ENCODE assay signal across 14 cellular contexts in genomic region chr5:33049298-33049697, GRCh38.
DNase-seq lines count a peak whose midpoint lies in the region; ATAC-seq and TF ChIP-seq lines count a peak whose summit lies in the region.
"Had no signal": no experiment of that assay in that cellular context is flagged by ENCODE, and none has a peak within 500 bp of the region (broad histone marks: within the 10 kb centered on the region; RNA-seq: fewer than 3 reads in every experiment).

No MANE protein-coding gene starts in this region.

- peak overlapping the region; percentile 90 for H3K4me2 ChIP-seq in PC-3 (ENCODE audit: low read length)
- H3K4me2 ChIP-seq in skeletal muscle satellite cell (ENCODE audit: low read length) = peak overlapping the region; percentile 60

- intact Hi-C loops in PC-3 (cut with micrococcal nuclease) = loop anchor here (10.0 kb wide), 1 partner anchor 266 kb away; no protein-coding TSS in a partner anchor

- no peaks in the 10 kb centered on the region for H3K27me3 ChIP-seq in PC-3 (ENCODE audit: low read length)
- H3K27me3 ChIP-seq in skeletal muscle satellite cell (ENCODE audit: control insufficient read depth, insufficient read depth, low read length) = no peaks in the 10 kb centered on the region
- H3K27me3 ChIP-seq: testis had no signal

- H3K9me2 ChIP-seq in PC-3 (replicated peaks; ENCODE audit: low read length) = no peaks in the 10 kb centered on the region

- H2AFZ ChIP-seq in PC-3 (ENCODE audit: low read length) = peak overlapping the region; percentile 78

- H3K36me3 ChIP-seq in PC-3 (ENCODE audit: low read depth, low read length) = peaks cover 16% of the 10 kb centered on the region
- H3K36me3 ChIP-seq in skeletal muscle satellite cell (ENCODE audit: insufficient read depth, low read length) = no peaks in the 10 kb centered on the region
- H3K36me3 ChIP-seq: lower lobe of right lung, WERI-Rb-1 had no signal

- H3K4me1 ChIP-seq in PC-3 (ENCODE audit: insufficient read depth, low read length) (peaks cover 38% of the 10 kb centered on the region), skeletal muscle satellite cell (ENCODE audit: control insufficient read depth, insufficient read depth, low read length) (peaks cover 35% of the 10 kb centered on the region)
- H3K4me1 ChIP-seq: lower lobe of right lung, testis had no signal

- BruUV-seq in PC-3 (replicated peaks; lab: Mats Ljungman, UMichigan) = TSS peak; percentile 82

- H3K9ac ChIP-seq in PC-3 (ENCODE audit: low read length) = peak overlapping the region; percentile 84
- peak overlapping the region; percentile 45 for H3K9ac ChIP-seq in skeletal muscle satellite cell (ENCODE audit: low read depth, low read length)

- peaks cover 25% of the 10 kb centered on the region for H3K79me2 ChIP-seq in PC-3 (ENCODE audit: low read length)

- H3K4me3 ChIP-seq in PC-3 (ENCODE audit: low read length) (peak overlapping the region; percentile 69), epithelial cell of esophagus (ENCODE audit: low read length) (no peak overlapping the region), skeletal muscle satellite cell (ENCODE audit: low read length) (peak overlapping the region; percentile 53)
- H3K4me3 ChIP-seq: lower lobe of right lung, testis had no signal

- ATAC-seq in PC-3 (peak; percentile 91), HG02588 (IDR thresholded peaks at IDR 0.05; ENCODE audit: unreplicated experiment) (no peak), HG02884 (IDR thresholded peaks at IDR 0.05; ENCODE audit: unreplicated experiment) (no peak), GM19397 (IDR thresholded peaks at IDR 0.05; ENCODE audit: unreplicated experiment) (no peak)

- peak overlapping the region; percentile 98 for H3K27ac ChIP-seq in PC-3 (ENCODE audit: low read length)
- H3K27ac ChIP-seq: lower lobe of right lung, testis, WERI-Rb-1 had no signal

- POLR2A ChIA-PET in PC-3 (lab: Charles Lee; ENCODE audit: unreplicated experiment) = interaction anchor here (0.6 to 1.3 kb wide), 3 partner anchors 37 to 98 kb away, joined by 3 to 5 read pairs (median 3); no protein-coding TSS in a partner anchor

- CTCF ChIA-PET in PC-3 (lab: Charles Lee) = no interaction called here

- H3K9me3 ChIP-seq in PC-3 (ENCODE audit: low read length) (no peaks in the 10 kb centered on the region; the same call in 1 of the 2 replicates), skeletal muscle satellite cell (replicated peaks; ENCODE audit: low read length) (no peaks in the 10 kb centered on the region)
- H3K9me3 ChIP-seq: lower lobe of right lung, testis had no signal

- DNase-seq in GM03348 (ENCODE audit: low spot score) (peak; percentile 42), PC-3 (peak; percentile 82), epithelial cell of esophagus (ENCODE audit: low read depth) (peak; percentile 61), NCI-H2196 (lab: John Stamatoyannopoulos, UW; ENCODE audit: unreplicated experiment) (no peak)
- DNase-seq: activated effector memory CD4-positive, alpha-beta T cell treated with Interleukin-2 at 50 U/mL for 16 hours; anterior cingulate cortex; lower lobe of right lung; NCI-H1105; testis; WERI-Rb-1 had no signal

- no peaks in the 10 kb centered on the region for H3F3A ChIP-seq in PC-3 (ENCODE audit: low read length, unreplicated experiment)

- H4K20me1 ChIP-seq in PC-3 (ENCODE audit: low read length) = no peaks in the 10 kb centered on the region

- TF ChIP-seq CTCF in PC-3 (conservative IDR thresholded peaks at IDR 0.05; ENCODE audit: low read depth, low read length) (no peak), epithelial cell of esophagus (IDR thresholded peaks at IDR 0.05; ENCODE audit: insufficient read depth, low read depth, low read length, missing control alignments) (no peak)
